Comparison of ENCODE assay signal across 1 cellular context in the genomic region with DNA sequence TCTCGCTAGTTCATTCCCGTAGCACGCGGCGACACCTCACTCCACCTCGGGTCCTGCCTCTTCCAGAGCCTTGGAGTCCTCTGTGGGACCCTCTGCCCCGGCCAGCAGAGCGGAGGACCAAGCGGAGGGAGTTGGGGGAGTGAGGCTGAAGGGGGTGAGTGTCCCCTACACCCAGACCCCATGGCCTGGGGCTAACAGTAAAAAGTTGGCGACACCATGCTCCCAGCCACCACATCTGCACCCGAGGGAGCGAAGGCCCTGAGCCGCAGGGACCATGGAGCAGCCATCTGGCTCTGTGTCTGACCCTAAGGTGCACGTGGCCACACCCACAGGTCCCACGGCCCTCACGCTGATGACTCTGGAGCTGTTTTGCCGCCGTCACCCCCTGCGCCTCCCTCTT.
TF ChIP-seq lines count a peak whose summit lies in the region.

No MANE protein-coding gene starts in this region.

TF ChIP-seq in H1, 55 proteins besides CTCF, POLR2A, EP300 and RAD21 (continued from another document):
- no peak for TF ChIP-seq CHD1 (IDR thresholded peaks at IDR 0.05; ENCODE audit: low read depth, low read length)
- no peak for TF ChIP-seq TEAD4 (IDR thresholded peaks at IDR 0.05; ENCODE audit: low read depth, low read length)
